Comparison of ENCODE assay signal across 8 cellular contexts in genomic region chr1:36160949-36161485, GRCh38. TPM values are rescaled to one million over a fixed set of nuclear protein-coding genes. Genes with fewer than 3 reads are reported as not detected.
DNase-seq lines count a peak whose midpoint lies in the region; ATAC-seq and TF ChIP-seq lines count a peak whose summit lies in the region.

No MANE protein-coding gene starts in this region.

- no peaks in the 10 kb centered on the region for H3F3A ChIP-seq in OCI-LY1 (ENCODE audit: insufficient read depth, low read length)

- TF ChIP-seq CTCF in OCI-LY1 (IDR thresholded peaks at IDR 0.05; ENCODE audit: low read length), result peak; percentile 41; the same call in 1 of the 2 replicates

- no peaks in the 10 kb centered on the region for H3K9me3 ChIP-seq in OCI-LY1 (ENCODE audit: low read length)
- H3K9me3 ChIP-seq in naive thymus-derived CD4-positive, alpha-beta T cell (ENCODE audit: control insufficient read depth in 2 of 3, low read length in 3 of 3), result no peaks in the 10 kb centered on the region
- peaks cover 1% of the 10 kb centered on the region for H3K9me3 ChIP-seq in thymus (ENCODE audit: control insufficient read depth)

- H3K9ac ChIP-seq in OCI-LY1 (ENCODE audit: low read length), result peak overlapping the region; percentile 50

- no peaks in the 10 kb centered on the region for H4K20me1 ChIP-seq in OCI-LY1 (ENCODE audit: insufficient read depth, low read length)

- peaks cover 0 to 3% (median 0%) of the 10 kb centered on the region in 11 donors for H3K9me3 Mint-ChIP-seq in naive thymus-derived CD4-positive, alpha-beta T cell

- H3K4me3 ChIP-seq in OCI-LY1 (ENCODE audit: low read depth, low read length, poor library complexity, severe bottlenecking) (peak overlapping the region; percentile 40), thymus (ENCODE audit: low read length) (peak overlapping the region; percentile 39)
- H3K4me3 ChIP-seq in naive thymus-derived CD4-positive, alpha-beta T cell (ENCODE audit: low read length), result peak overlapping the region; percentile 59

- 6% methylated on average over 12 of the region's 12 CpGs for WGBS in thymus

- no peaks in the 10 kb centered on the region for H3K9me2 ChIP-seq in OCI-LY1 (ENCODE audit: low read depth, low read length)

- H3K27ac Mint-ChIP-seq in naive thymus-derived CD4-positive, alpha-beta T cell, result peak overlapping the region; percentile 92 to 99 (median 97)

- H3K27me3 ChIP-seq in OCI-LY1 (ENCODE audit: insufficient read depth, low read length) (no peaks in the 10 kb centered on the region), thymus (ENCODE audit: control insufficient read depth, insufficient read depth) (no peaks in the 10 kb centered on the region)
- no peaks in the 10 kb centered on the region for H3K27me3 ChIP-seq in naive thymus-derived CD4-positive, alpha-beta T cell (ENCODE audit: control insufficient read depth in 2 of 2, insufficient read depth in 2 of 2, low read length in 2 of 2)

- POLR2A ChIA-PET in naive thymus-derived CD4-positive, alpha-beta T cell (lab: Charles Lee), result interaction anchor here (0.7 to 12.8 kb wide), 16 partner anchors 8 to 1646 kb away, joined by 3 to 272 read pairs (median 6); partner anchors contain the start of genes ADPRS, C1orf122, LSM10 and MAP7D1

- H3K4me2 ChIP-seq in OCI-LY1 (ENCODE audit: low read length), result peak overlapping the region; percentile 74

- peak overlapping the region; percentile 79 to 92 (median 87) for H3K4me3 Mint-ChIP-seq in naive thymus-derived CD4-positive, alpha-beta T cell

- H3K27ac ChIP-seq in OCI-LY1 (ENCODE audit: low read depth, low read length, poor library complexity, severe bottlenecking) (peak overlapping the region; percentile 85), thymus (ENCODE audit: low read depth) (peak overlapping the region; percentile 94)
- H3K27ac ChIP-seq in naive thymus-derived CD4-positive, alpha-beta T cell (ENCODE audit: low read depth, low read length), result peak overlapping the region; percentile 94

- H3K4me1 ChIP-seq in OCI-LY1 (ENCODE audit: insufficient read depth, low read length, severe bottlenecking) (peaks cover 84% of the 10 kb centered on the region), thymus (ENCODE audit: control insufficient read depth, insufficient read depth, low read length) (peaks cover 34% of the 10 kb centered on the region)
- H3K4me1 ChIP-seq in naive thymus-derived CD4-positive, alpha-beta T cell (ENCODE audit: control insufficient read depth in 2 of 2, insufficient read depth in 2 of 2, low read length in 2 of 2), result peaks cover 56 to 66% of the 10 kb centered on the region in 2 donors

- DNase-seq in activated CD4-positive, alpha-beta T cell treated with anti-CD3 and anti-CD28 coated beads for 24 hours (ENCODE audit: low read depth in 2 of 2), result peak; percentile 36 to 59
- no peak for DNase-seq in activated CD4-positive, alpha-beta T cell treated with anti-CD3 and anti-CD28 coated beads for 1 hour
- peak; percentile 65 for DNase-seq in activated T-helper 1 cell treated with Interleukin-2 at 50 U/mL for 16 hours (ENCODE audit: low read depth)
- peak; percentile 56 for DNase-seq in fibroblast of gingiva (ENCODE audit: low read depth)
- DNase-seq in naive thymus-derived CD4-positive, alpha-beta T cell, result peak; percentile 27 to 72 (median 66)
- no peak for DNase-seq in mesenteric fat pad (ENCODE audit: low spot score)

- no peak overlapping the region for H2AFZ ChIP-seq in OCI-LY1 (ENCODE audit: low read length)

- intact Hi-C loops in naive thymus-derived CD4-positive, alpha-beta T cell (cut with micrococcal nuclease), result loop anchor here (1.0 to 5.0 kb wide), 5 partner anchors 27 to 1531 kb away; partner anchors contain the start of genes CDCA8 (in 1 of the 2), THRAP3 (in 1 of the 2) and ZMYM6 (in 1 of the 2)

- ATAC-seq in naive thymus-derived CD4-positive, alpha-beta T cell, result peak; percentile 44

- H3K36me3 Mint-ChIP-seq in naive thymus-derived CD4-positive, alpha-beta T cell, result peaks cover 3 to 47% (median 5%) of the 10 kb centered on the region in 5 donors

- H3K36me3 ChIP-seq in OCI-LY1 (ENCODE audit: insufficient read depth, low read length) (no peaks in the 10 kb centered on the region), thymus (ENCODE audit: control insufficient read depth, insufficient read depth) (peaks cover 5% of the 10 kb centered on the region)
- peaks cover 0 to 9% (median 0%) of the 10 kb centered on the region in 3 experiments for H3K36me3 ChIP-seq in naive thymus-derived CD4-positive, alpha-beta T cell (ENCODE audit: control insufficient read depth in 2 of 3, insufficient read depth in 3 of 3, low read length in 3 of 3)

- H3K27me3 Mint-ChIP-seq in naive thymus-derived CD4-positive, alpha-beta T cell, result no peaks in the 10 kb centered on the region

- CTCF ChIA-PET in naive thymus-derived CD4-positive, alpha-beta T cell (lab: Charles Lee), result interaction anchor here (0.5 to 4.8 kb wide), 6 partner anchors 11 to 125 kb away, joined by 3 to 72 read pairs (median 7); partner anchors contain the start of gene TRAPPC3

- peaks cover 52 to 79% (median 70%) of the 10 kb centered on the region in 7 donors for H3K4me1 Mint-ChIP-seq in naive thymus-derived CD4-positive, alpha-beta T cell

- H3K79me2 ChIP-seq in OCI-LY1 (ENCODE audit: insufficient read depth, low read length), result peaks cover 50% of the 10 kb centered on the region

RNA-seq across cellular contexts. Expression of gene MAP7D1, which starts 5.1 kb away (rescaled TPM):
- total RNA-seq in naive thymus-derived CD4-positive, alpha-beta T cell, result 100 to 1,000 TPM; 156 to 257 (median 235) TPM
- 10 to 100 TPM; 15.2 to 55.0 TPM for polyA plus RNA-seq in naive thymus-derived CD4-positive, alpha-beta T cell
- polyA plus RNA-seq in thymus, result 68.6 TPM
- 225 TPM for total RNA-seq in mesenteric fat pad

RNA-seq across cellular contexts. Expression of gene TRAPPC3, which starts 11.7 kb away (rescaled TPM):
- total RNA-seq in naive thymus-derived CD4-positive, alpha-beta T cell, result 10 to 100 TPM; 32.1 to 60.5 (median 47.2) TPM
- 100 to 1,000 TPM in 1 of 2 donors, 10 to 100 TPM in 1; 98.6 to 110 TPM for polyA plus RNA-seq in naive thymus-derived CD4-positive, alpha-beta T cell
- 73.6 TPM for polyA plus RNA-seq in thymus
- total RNA-seq in mesenteric fat pad, result 68.3 TPM

RNA-seq across cellular contexts. Expression of gene COL8A2, which starts 36.0 kb away (rescaled TPM):
- 1 to 10 TPM in 1 of 5 experiments, under 1 TPM in 3, not detected in 1; 0.05 to 2.5 (median 0.20) TPM for total RNA-seq in naive thymus-derived CD4-positive, alpha-beta T cell
- not detected for polyA plus RNA-seq in naive thymus-derived CD4-positive, alpha-beta T cell
- 6.7 TPM for polyA plus RNA-seq in thymus
- total RNA-seq in mesenteric fat pad, result 3.3 TPM

Comparison
In these comparisons a context has a peak if more than half of its experiments do, and no peak if none do; other contexts are left out.
1. DNase-seq: peak in activated CD4-positive, alpha-beta T cell treated with anti-CD3 and anti-CD28 coated beads for 24 hours (2 of 2), activated T-helper 1 cell treated with Interleukin-2 at 50 U/mL for 16 hours (single experiment), fibroblast of gingiva (single experiment) and naive thymus-derived CD4-positive, alpha-beta T cell (9 of 9); none in activated CD4-positive, alpha-beta T cell treated with anti-CD3 and anti-CD28 coated beads for 1 hour (single experiment) and mesenteric fat pad (single experiment).
2. Peak in every context shown above with its lines, with median percentiles within 50 percentile points of each other: H3K27ac ChIP-seq and H3K4me3 ChIP-seq.